14 cellular contexts compared by ENCODE assay signal in the genomic region with DNA sequence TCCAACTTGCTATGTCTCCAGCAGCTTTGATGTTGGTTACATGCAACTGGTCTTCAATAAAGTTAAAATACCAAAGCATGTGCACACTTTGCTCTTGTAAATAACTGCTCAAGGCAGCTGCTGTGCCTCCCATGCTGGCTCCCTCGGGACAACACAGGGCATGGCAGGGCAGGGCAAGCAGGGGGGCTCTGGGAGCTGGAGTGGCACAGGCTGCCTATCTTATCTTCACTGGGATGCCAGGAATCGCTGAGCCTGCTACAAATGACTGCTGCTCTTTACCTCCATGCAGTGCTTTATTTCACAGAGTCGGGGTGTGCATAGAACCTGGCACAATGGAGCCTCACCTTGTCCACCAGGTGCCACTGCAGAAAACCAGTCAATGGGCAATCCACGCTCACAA.
"Had no signal": no experiment of that assay in that cellular context is flagged by ENCODE, and none has a peak within 500 bp of the region (broad histone marks: within the 10 kb centered on the region; RNA-seq: fewer than 3 reads in every experiment).

No MANE protein-coding gene starts in this region.

- H3K4me3 Mint-ChIP-seq: activated CD8-positive, alpha-beta memory T cell treated with anti-CD3 and anti-CD28 coated beads, Interleukin-2, amount 10 ng/mL, durations not matched to agents 7 days and 5 days; activated T-cell treated with anti-CD3 and anti-CD28 coated beads, Interleukin-2, amount 50 U/mL, for 24 hours; stimulated activated naive B cell treated with anti-CD40 and anti-IgM and Interleukin-4, amounts not matched to agents 10 μg/mL and 1 μg/mL and 100 μg/mL, for 72 hours had no signal

- H3K36me3 ChIP-seq: left lung, ovary, upper lobe of left lung had no signal

- H3K27me3 ChIP-seq: dorsolateral prefrontal cortex, esophagus muscularis mucosa, left lung, ovary, upper lobe of left lung had no signal

- H3K9me3 ChIP-seq: esophagus muscularis mucosa, left lung, ovary, upper lobe of left lung had no signal

- H3K27ac ChIP-seq: esophagus muscularis mucosa, left lung, ovary, upper lobe of left lung had no signal

- H3K27me3 Mint-ChIP-seq: activated CD8-positive, alpha-beta memory T cell treated with anti-CD3 and anti-CD28 coated beads, Interleukin-2, amount 10 ng/mL, durations not matched to agents 7 days and 5 days; activated T-cell treated with anti-CD3 and anti-CD28 coated beads, Interleukin-2, amount 50 U/mL, for 24 hours; stimulated activated naive B cell treated with anti-CD40 and anti-IgM and Interleukin-4, amounts not matched to agents 10 μg/mL and 1 μg/mL and 100 μg/mL, for 72 hours had no signal

- H3K4me1 Mint-ChIP-seq: activated CD8-positive, alpha-beta memory T cell treated with anti-CD3 and anti-CD28 coated beads, Interleukin-2, amount 10 ng/mL, durations not matched to agents 7 days and 5 days had no signal

- DNase-seq: activated CD4-positive, alpha-beta T cell treated with anti-CD3 and anti-CD28 coated beads for 1 hour; activated CD4-positive, alpha-beta T cell treated with anti-CD3 and anti-CD28 coated beads, Interleukin-2, amount 50 U/mL, for 48 hours; activated CD8-positive, alpha-beta memory T cell treated with anti-CD3 and anti-CD28 coated beads, Interleukin-2, amount 10 ng/mL, durations not matched to agents 7 days and 5 days; activated effector memory CD4-positive, alpha-beta T cell treated with anti-CD3 and anti-CD28 coated beads, Interleukin-2, amount 50 U/mL, for 16 hours; activated T-cell treated with anti-CD3 and anti-CD28 coated beads, Interleukin-2, amount 50 U/mL, for 24 hours; left lung; stimulated activated CD4-positive, alpha-beta T cell treated with anti-CD3 and anti-CD28 coated beads, Interleukin-2, amount 100 ng/mL, for 24 hours; stimulated activated naive B cell treated with anti-CD40 and anti-IgM and Interleukin-4, amounts not matched to agents 10 μg/mL and 1 μg/mL and 100 μg/mL, for 72 hours had no signal

- H3K36me3 Mint-ChIP-seq: activated CD8-positive, alpha-beta memory T cell treated with anti-CD3 and anti-CD28 coated beads, Interleukin-2, amount 10 ng/mL, durations not matched to agents 7 days and 5 days; activated naive CD4-positive, alpha-beta T cell treated with anti-CD3 and anti-CD28 coated beads, Interleukin-2, amount 50 U/mL, for 72 hours had no signal

- ATAC-seq: activated CD8-positive, alpha-beta memory T cell treated with anti-CD3 and anti-CD28 coated beads, Interleukin-2, amount 10 ng/mL, durations not matched to agents 7 days and 5 days; activated naive CD4-positive, alpha-beta T cell treated with anti-CD3 and anti-CD28 coated beads, Interleukin-2, amount 50 U/mL, for 72 hours; stimulated activated naive B cell treated with anti-CD40 and anti-IgM and Interleukin-4, amounts not matched to agents 10 μg/mL and 1 μg/mL and 100 μg/mL, for 72 hours had no signal

- H3K27ac Mint-ChIP-seq: activated T-cell treated with anti-CD3 and anti-CD28 coated beads, Interleukin-2, amount 50 U/mL, for 24 hours; stimulated activated naive B cell treated with anti-CD40 and anti-IgM and Interleukin-4, amounts not matched to agents 10 μg/mL and 1 μg/mL and 100 μg/mL, for 72 hours had no signal

- FAIRE-seq: endometrium had no signal

- H3K4me3 ChIP-seq: dorsolateral prefrontal cortex, esophagus muscularis mucosa, left lung, ovary, upper lobe of left lung had no signal

- H3K9me3 Mint-ChIP-seq: activated naive CD4-positive, alpha-beta T cell treated with anti-CD3 and anti-CD28 coated beads, Interleukin-2, amount 50 U/mL, for 72 hours; activated T-cell treated with anti-CD3 and anti-CD28 coated beads, Interleukin-2, amount 50 U/mL, for 24 hours; stimulated activated naive B cell treated with anti-CD40 and anti-IgM and Interleukin-4, amounts not matched to agents 10 μg/mL and 1 μg/mL and 100 μg/mL, for 72 hours had no signal
